18 cellular contexts compared by ENCODE assay signal in the genomic region with DNA sequence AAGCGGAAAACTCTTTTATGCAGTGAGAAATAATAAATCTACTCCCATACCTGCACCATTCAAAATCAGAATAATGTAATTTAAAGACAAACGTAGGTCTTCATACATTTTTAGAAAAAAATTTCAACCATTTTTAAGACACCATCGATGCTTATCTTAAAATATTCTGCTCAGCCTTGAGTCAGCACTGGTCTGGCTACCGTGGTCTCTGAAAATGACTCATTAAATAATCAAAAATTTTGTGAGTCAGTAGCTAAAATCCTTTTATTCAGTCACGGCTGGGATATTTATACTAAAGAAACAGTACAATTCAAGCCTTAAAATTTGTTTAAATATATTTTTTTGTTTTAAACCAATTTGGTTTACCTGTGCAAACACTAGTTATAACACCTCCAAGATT.
DNase-seq lines count a peak whose midpoint lies in the region; ATAC-seq, FAIRE-seq and TF ChIP-seq lines count a peak whose summit lies in the region.
"Had no signal": no experiment of that assay in that cellular context is flagged by ENCODE, and none has a peak within 500 bp of the region (broad histone marks: within the 10 kb centered on the region; RNA-seq: fewer than 3 reads in every experiment).

No MANE protein-coding gene starts in this region.

- no peak overlapping the region for H3K4me3 Mint-ChIP-seq in osteocyte (ENCODE audit: unreplicated experiment)
- H3K4me3 Mint-ChIP-seq: immature natural killer cell had no signal

- H3K4me1 ChIP-seq in MM.1S (ENCODE audit: low read length) = no peaks in the 10 kb centered on the region
- H3K4me1 ChIP-seq: HAP-1, pancreas had no signal

- H3K4me3 ChIP-seq in choroid plexus epithelial cell (ENCODE audit: low read depth, low read length) (no peak overlapping the region), MM.1S (ENCODE audit: low read length) (no peak overlapping the region)
- H3K4me3 ChIP-seq: HAP-1, pancreas had no signal

- H3K36me3 ChIP-seq in MM.1S (replicated peaks; ENCODE audit: insufficient read depth, low read length) = no peaks in the 10 kb centered on the region
- H3K36me3 ChIP-seq: HAP-1, pancreas had no signal

- H3K9me3 Mint-ChIP-seq in osteocyte (ENCODE audit: unreplicated experiment) = peaks cover 15% of the 10 kb centered on the region

- H3K9me2 ChIP-seq in MM.1S (replicated peaks; ENCODE audit: insufficient read depth, low read length) = no peaks in the 10 kb centered on the region

- H3K9ac ChIP-seq in MM.1S (ENCODE audit: low read length) = no peak overlapping the region

- peak; percentile 68 for DNase-seq in EL
- peak; percentile 57 for DNase-seq in RCC 7860 (ENCODE audit: low spot score)
- peak; percentile 55 for DNase-seq in choroid plexus epithelial cell (ENCODE audit: low read depth)
- no peak for DNase-seq in osteocyte (ENCODE audit: extremely low spot score, unreplicated experiment)
- no peak for DNase-seq in MM.1S
- DNase-seq in D341Med (ENCODE audit: low spot score) = no peak
- no peak for DNase-seq in SHP77 treated with DMSO at 0.1 percent for 48 hours (lab: John Stamatoyannopoulos, UW)
- DNase-seq: activated CD4-positive, alpha-beta T cell treated with anti-CD3 and anti-CD28 coated beads, Interleukin-2, amount 50 U/mL, for 48 hours; C1 segment of cervical spinal cord; DMS53; effector CD8-positive, alpha-beta T cell; immature natural killer cell; NCI-H2029 treated with DMSO at 0.1 percent for 48 hours; NCI-H774; pancreas; Right ventricle myocardium superior had no signal

- no peaks in the 10 kb centered on the region for H3K27me3 Mint-ChIP-seq in osteocyte (ENCODE audit: unreplicated experiment)

- H3K27ac Mint-ChIP-seq in osteocyte (ENCODE audit: unreplicated experiment) = peak overlapping the region; percentile 28
- H3K27ac Mint-ChIP-seq: immature natural killer cell had no signal

- H3K79me2 ChIP-seq in MM.1S (ENCODE audit: low read length) = no peaks in the 10 kb centered on the region

- H3F3A ChIP-seq in MM.1S (ENCODE audit: insufficient read depth, low read length) = no peaks in the 10 kb centered on the region

- peaks cover 15% of the 10 kb centered on the region for H3K4me1 Mint-ChIP-seq in osteocyte (ENCODE audit: unreplicated experiment)
- H3K4me1 Mint-ChIP-seq: immature natural killer cell had no signal

- H3K27me3 ChIP-seq in MM.1S (replicated peaks; ENCODE audit: insufficient read depth, low read length) = no peaks in the 10 kb centered on the region
- H3K27me3 ChIP-seq: pancreas had no signal

- ATAC-seq in GM21381 (IDR thresholded peaks at IDR 0.05; ENCODE audit: unreplicated experiment) = no peak
- ATAC-seq: pancreas had no signal

- TF ChIP-seq CTCF in choroid plexus epithelial cell (conservative IDR thresholded peaks at IDR 0.05; ENCODE audit: low read depth, low read length) (no peak), osteocyte (IDR thresholded peaks at IDR 0.05) (no peak), MM.1S (IDR thresholded peaks at IDR 0.05; ENCODE audit: low read length) (no peak)

- FAIRE-seq in RCC 7860 (lab: Jason Lieb, UNC) = peak; percentile 93

- H4K20me1 ChIP-seq in MM.1S (ENCODE audit: insufficient read depth, low read length) = no peaks in the 10 kb centered on the region

- H2AFZ ChIP-seq in MM.1S (ENCODE audit: low read length) = no peak overlapping the region

- peaks cover 4% of the 10 kb centered on the region for H3K36me3 Mint-ChIP-seq in osteocyte (ENCODE audit: unreplicated experiment)
- H3K36me3 Mint-ChIP-seq: immature natural killer cell had no signal

- H3K4me2 ChIP-seq in MM.1S (ENCODE audit: low read depth, low read length) = no peak overlapping the region

- no peaks in the 10 kb centered on the region for H3K9me3 ChIP-seq in MM.1S (replicated peaks; ENCODE audit: insufficient read depth, low read length)
- H3K9me3 ChIP-seq: HAP-1 had no signal

- no peak overlapping the region for H3K27ac ChIP-seq in MM.1S (ENCODE audit: low read length)
- H3K27ac ChIP-seq: pancreas had no signal

Comparison
In these comparisons a context has a peak if more than half of its experiments do, and no peak if none do; other contexts are left out.
1. DNase-seq: peak in EL (single experiment), RCC 7860 (single experiment) and choroid plexus epithelial cell (single experiment); none in osteocyte (single experiment), MM.1S (single experiment), D341Med (single experiment) and SHP77 treated with DMSO at 0.1 percent for 48 hours (single experiment).